ENCODE assay signal across 1 cellular context in genomic region chr9:108049026-108049591, GRCh38.
TF ChIP-seq lines count a peak whose summit lies in the region.

No MANE protein-coding gene starts in this region.

TF ChIP-seq in HEK293, 187 proteins besides CTCF, POLR2A, EP300 and RAD21 (continued from another document and continues in another):
- no peak for TF ChIP-seq ZNF610 (tag by site-specific recombination; IDR thresholded peaks at IDR 0.05; ENCODE audit: borderline replicate concordance)
- no peak for TF ChIP-seq ZNF214 (tag by site-specific recombination; IDR thresholded peaks at IDR 0.05; ENCODE audit: borderline replicate concordance)
- TF ChIP-seq ZBTB44 (tag by site-specific recombination; IDR thresholded peaks at IDR 0.05): peak; percentile 35
- no peak for TF ChIP-seq GLIS1 (tag by site-specific recombination; IDR thresholded peaks at IDR 0.05)
- no peak for TF ChIP-seq ZNF391 (tag by site-specific recombination; IDR thresholded peaks at IDR 0.05; ENCODE audit: borderline replicate concordance, low read depth)
- no peak for TF ChIP-seq ZNF785 (tag by site-specific recombination; IDR thresholded peaks at IDR 0.05)
- TF ChIP-seq ZNF843 (tag by site-specific recombination; IDR thresholded peaks at IDR 0.05): peak; percentile 82
- TF ChIP-seq ZNF184 (tag by site-specific recombination; IDR thresholded peaks at IDR 0.05): no peak
- no peak for TF ChIP-seq ZNF624 (tag by site-specific recombination; IDR thresholded peaks at IDR 0.05)
- TF ChIP-seq ZNF426 (tag by site-specific recombination; IDR thresholded peaks at IDR 0.05): no peak
- TF ChIP-seq ZNF324 (tag by site-specific recombination; IDR thresholded peaks at IDR 0.05): 0 out of 2 replicates have a peak, but pooled peaks have one; percentile 17
- no peak for TF ChIP-seq ZNF311 (tag by site-specific recombination; IDR thresholded peaks at IDR 0.05; ENCODE audit: borderline replicate concordance)
- TF ChIP-seq ZNF544 (tag by site-specific recombination; IDR thresholded peaks at IDR 0.05): no peak
- peak; percentile 21; the same call in 1 of the 2 replicates for TF ChIP-seq ZXDB (tag by site-specific recombination; IDR thresholded peaks at IDR 0.05)
- no peak for TF ChIP-seq ZNF473 (tag by site-specific recombination; IDR thresholded peaks at IDR 0.05)
- no peak for TF ChIP-seq ZNF529 (tag by site-specific recombination; IDR thresholded peaks at IDR 0.05; ENCODE audit: insufficient replicate concordance)
- TF ChIP-seq ZBTB7A (tag by site-specific recombination; IDR thresholded peaks at IDR 0.05; ENCODE audit: low read depth): no peak
- no peak for TF ChIP-seq ZNF157 (tag by site-specific recombination; IDR thresholded peaks at IDR 0.05)
- TF ChIP-seq GLIS2 (tag by site-specific recombination; IDR thresholded peaks at IDR 0.05): no peak
- no peak for TF ChIP-seq ZNF623 (tag by site-specific recombination; IDR thresholded peaks at IDR 0.05)
- TF ChIP-seq ZBTB49 (tag by site-specific recombination; IDR thresholded peaks at IDR 0.05; ENCODE audit: low read depth): no peak
- no peak for TF ChIP-seq ZNF596 (tag by site-specific recombination; IDR thresholded peaks at IDR 0.05)
- no peak for TF ChIP-seq ZNF148 (tag by site-specific recombination; IDR thresholded peaks at IDR 0.05; ENCODE audit: borderline replicate concordance)
- no peak for TF ChIP-seq ZNF280C (tag by site-specific recombination; IDR thresholded peaks at IDR 0.05)
- TF ChIP-seq ZFP41 (tag by site-specific recombination; IDR thresholded peaks at IDR 0.05; ENCODE audit: borderline replicate concordance): no peak
- TF ChIP-seq ATF2 (tag by site-specific recombination; IDR thresholded peaks at IDR 0.05; ENCODE audit: low read depth): peak; percentile 95
- no peak for TF ChIP-seq ZBTB8A (tag by site-specific recombination; IDR thresholded peaks at IDR 0.05)
- no peak; the same call in 1 of the 2 replicates for TF ChIP-seq ZNF518A (tag by site-specific recombination; conservative IDR thresholded peaks at IDR 0.05; ENCODE audit: low read depth)
- peak; percentile 45; the same call in 1 of the 2 replicates for TF ChIP-seq ZNF10 (tag by site-specific recombination; IDR thresholded peaks at IDR 0.05)
- TF ChIP-seq GFI1B (tag by site-specific recombination; IDR thresholded peaks at IDR 0.05): peak; percentile 71
- TF ChIP-seq INSM2 (tag by site-specific recombination; IDR thresholded peaks at IDR 0.05): peak; percentile 83
- TF ChIP-seq ZNF404 (tag by site-specific recombination; IDR thresholded peaks at IDR 0.05): no peak
- no peak for TF ChIP-seq ZNF514 (tag by site-specific recombination; IDR thresholded peaks at IDR 0.05)
- TF ChIP-seq ZNF580 (tag by site-specific recombination; IDR thresholded peaks at IDR 0.05): no peak
- TF ChIP-seq ZNF2 (tag by site-specific recombination; IDR thresholded peaks at IDR 0.05): no peak
- TF ChIP-seq ZBTB6 (tag by site-specific recombination; IDR thresholded peaks at IDR 0.05): no peak
- TF ChIP-seq ZNF776 (tag by site-specific recombination; IDR thresholded peaks at IDR 0.05; ENCODE audit: borderline replicate concordance): no peak
- TF ChIP-seq SALL2 (tag by site-specific recombination; IDR thresholded peaks at IDR 0.05; ENCODE audit: borderline replicate concordance): no peak
- no peak for TF ChIP-seq ZNF19 (tag by site-specific recombination; IDR thresholded peaks at IDR 0.05; ENCODE audit: low read depth)
- TF ChIP-seq ZNF354C (tag by site-specific recombination; IDR thresholded peaks at IDR 0.05; ENCODE audit: borderline replicate concordance, low read depth): no peak
- no peak for TF ChIP-seq ZNF221 (tag by site-specific recombination; IDR thresholded peaks at IDR 0.05; ENCODE audit: borderline replicate concordance)
- no peak for TF ChIP-seq ZNF112 (tag by site-specific recombination; IDR thresholded peaks at IDR 0.05)
- no peak for TF ChIP-seq ZNF239 (tag by site-specific recombination; IDR thresholded peaks at IDR 0.05)
- peak; percentile 73 for TF ChIP-seq ZNF366 (tag by site-specific recombination; conservative IDR thresholded peaks at IDR 0.05)
